Comparison of ENCODE assay signal across 9 cellular contexts in genomic region chr18:58886864-58887612, GRCh38. TPM values are rescaled to one million over a fixed set of nuclear protein-coding genes. Genes with fewer than 3 reads are reported as not detected.
DNase-seq lines count a peak whose midpoint lies in the region; ATAC-seq, FAIRE-seq and TF ChIP-seq lines count a peak whose summit lies in the region.
"Had no signal": no experiment of that assay in that cellular context is flagged by ENCODE, and none has a peak within 500 bp of the region (broad histone marks: within the 10 kb centered on the region; RNA-seq: fewer than 3 reads in every experiment).

No MANE protein-coding gene starts in this region.

- H3K9ac ChIP-seq in astrocyte (ENCODE audit: low read length), result peak overlapping the region; percentile 16

- H3K27ac ChIP-seq in astrocyte (ENCODE audit: low read depth, low read length), result peak overlapping the region; percentile 29
- peak overlapping the region; percentile 70 for H3K27ac ChIP-seq in vagina

- no peak for DNase-seq in Right ventricle myocardium inferior (ENCODE audit: missing footprints)
- no peak for DNase-seq in cardiac septum (ENCODE audit: low spot score)
- no peak for DNase-seq in astrocyte (ENCODE audit: low read depth)
- peak; percentile 65 for DNase-seq in medulla oblongata (ENCODE audit: extremely low spot score)
- no peak for DNase-seq in vagina (ENCODE audit: extremely low spot score in 2 of 2)
- no peak for DNase-seq in CD1c-positive myeloid dendritic cell (ENCODE audit: extremely low spot score)
- no peak for DNase-seq in effector CD4-positive, alpha-beta T cell
- DNase-seq: NCI-H2171 had no signal

- TF ChIP-seq POLR2A in vagina (IDR thresholded peaks at IDR 0.05), result no peak

- no peaks in the 10 kb centered on the region for H3K27me3 ChIP-seq in astrocyte (ENCODE audit: insufficient read depth, low read length)
- H3K27me3 ChIP-seq in vagina, result no peaks in the 10 kb centered on the region

- TF ChIP-seq CTCF in astrocyte (IDR thresholded peaks at IDR 0.05; ENCODE audit: insufficient read depth, low read depth, low read length), result no peak
- TF ChIP-seq CTCF in vagina (IDR thresholded peaks at IDR 0.05), result no peak

- peak overlapping the region; percentile 12 for H3K4me3 Mint-ChIP-seq in astrocyte (ENCODE audit: unreplicated experiment)

- peaks cover 28% of the 10 kb centered on the region for H4K20me1 ChIP-seq in astrocyte (ENCODE audit: insufficient read depth, low read length)

- H3K9me3 ChIP-seq in astrocyte (ENCODE audit: insufficient read depth, low read depth, low read length) (no peaks in the 10 kb centered on the region), vagina (no peaks in the 10 kb centered on the region)

- peaks cover 36% of the 10 kb centered on the region for H3K4me1 Mint-ChIP-seq in astrocyte (ENCODE audit: low read depth, unreplicated experiment)

- peak; percentile 17 for FAIRE-seq in astrocyte (lab: Jason Lieb, UNC)

- intact Hi-C loops in Right ventricle myocardium inferior (cut with DNase I) (no loop called here), cardiac septum (cut with DNase I) (no loop called here), vagina (cut with DNase I) (no loop called here)

- H3K79me2 ChIP-seq in astrocyte (ENCODE audit: insufficient read depth, low read length), result peaks cover 50% of the 10 kb centered on the region

- H3K27ac Mint-ChIP-seq in astrocyte (ENCODE audit: unreplicated experiment), result peak overlapping the region; percentile 68

- peaks cover 9% of the 10 kb centered on the region for H3K36me3 ChIP-seq in astrocyte (ENCODE audit: insufficient read depth, low read length)
- H3K36me3 ChIP-seq in vagina, result no peaks in the 10 kb centered on the region

- peaks cover 32% of the 10 kb centered on the region for H3K4me1 ChIP-seq in astrocyte (ENCODE audit: insufficient read depth, low read length)
- H3K4me1 ChIP-seq in vagina, result peaks cover 48% of the 10 kb centered on the region

- peak; percentile 45 for ATAC-seq in Right ventricle myocardium inferior
- ATAC-seq in HG02840 (IDR thresholded peaks at IDR 0.05; ENCODE audit: low FRiP score, unreplicated experiment), result no peak

- no peaks in the 10 kb centered on the region for H3K9me3 Mint-ChIP-seq in astrocyte (ENCODE audit: unreplicated experiment)

- H3K36me3 Mint-ChIP-seq in astrocyte (ENCODE audit: low read depth, unreplicated experiment), result peaks cover 13% of the 10 kb centered on the region

- H3K4me3 ChIP-seq in astrocyte (ENCODE audit: insufficient read depth, low read depth, low read length) (no peak overlapping the region), vagina (no peak overlapping the region)

- no peak overlapping the region for H2AFZ ChIP-seq in astrocyte (ENCODE audit: low read depth, low read length)

- no peaks in the 10 kb centered on the region for H3K27me3 Mint-ChIP-seq in astrocyte (ENCODE audit: low read depth, unreplicated experiment)

- peak overlapping the region; percentile 70 for H3K4me2 ChIP-seq in astrocyte (ENCODE audit: low read length)

RNA-seq across cellular contexts. Expression of gene ZNF532, which starts 22.4 kb away (rescaled TPM):
- total RNA-seq in Right ventricle myocardium inferior, result 64.1 TPM
- total RNA-seq in cardiac septum, result 71.8 TPM
- total RNA-seq in astrocyte, result 128 and 135 TPM in 2 replicates
- 77.1 TPM for total RNA-seq in vagina
